In the genomic region with DNA sequence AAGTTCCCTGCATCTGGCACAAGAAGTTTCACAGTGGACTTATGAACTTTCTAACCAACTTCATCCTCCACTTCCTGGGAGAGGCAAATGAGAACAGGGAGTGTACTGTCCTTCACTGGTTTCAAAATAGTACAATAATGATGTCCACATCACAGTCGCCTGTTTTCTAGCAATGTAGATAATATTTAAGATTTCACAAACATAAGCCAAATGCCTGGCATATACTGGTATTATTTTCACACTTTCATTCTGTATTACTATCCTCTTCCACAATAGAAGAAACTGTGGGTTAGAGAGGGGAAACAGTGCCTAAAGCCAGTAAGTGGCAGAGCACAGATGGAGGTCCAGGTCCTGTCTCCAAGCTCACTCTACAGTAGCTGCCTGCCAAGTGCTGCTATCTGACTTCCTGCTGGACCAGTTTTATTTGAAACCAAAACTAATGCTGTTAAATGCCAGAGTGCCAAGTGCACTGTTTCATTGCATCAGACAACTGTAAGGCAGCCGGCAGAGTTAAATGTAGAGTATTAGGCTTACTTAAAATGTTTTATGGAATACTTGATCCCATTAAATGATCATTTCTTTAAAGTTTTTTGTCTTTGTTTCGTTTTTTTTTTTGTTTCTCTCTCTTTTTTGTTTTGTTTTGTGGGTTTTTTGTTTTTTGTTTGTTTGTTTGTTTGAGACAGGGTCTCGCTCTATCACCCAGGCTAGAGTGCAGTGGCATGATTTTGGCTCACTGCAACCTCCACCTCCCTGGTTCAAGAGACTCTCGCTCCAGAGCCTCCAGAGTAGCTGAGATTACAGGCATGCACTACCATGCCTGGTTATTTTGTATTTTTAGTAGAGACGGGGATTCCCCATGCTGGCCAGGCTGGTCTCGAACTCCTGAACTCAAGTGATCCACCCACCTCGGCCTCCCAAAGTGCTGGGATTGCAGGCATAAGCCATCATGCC, we compare ENCODE assay signal across 8 cellular contexts. TPM values are rescaled to one million over a fixed set of nuclear protein-coding genes. Genes with fewer than 3 reads are reported as not detected.
DNase-seq lines count a peak whose midpoint lies in the region; ATAC-seq and TF ChIP-seq lines count a peak whose summit lies in the region.

No MANE protein-coding gene starts in this region.

- H3K27ac ChIP-seq in breast epithelium: peak overlapping the region; percentile 50 to 71
- H3K27ac ChIP-seq in lung (ENCODE audit: low read depth in 1 of 2, low read length in 1 of 2): peak overlapping the region in 1 of 2 donors; percentile 4

- H3K9me3 ChIP-seq in breast epithelium: no peaks in the 10 kb centered on the region
- H3K9me3 ChIP-seq in lung (ENCODE audit: control insufficient read depth in 2 of 2, insufficient read depth in 1 of 2, low read length in 1 of 2): no peaks in the 10 kb centered on the region

- WGBS in lung, 2 donors: 52 to 69% methylated on average over 8 of the region's 8 CpGs

- intact Hi-C loops in breast epithelium (cut with DNase I; ENCODE audit: low total_unique reads): no loop called here

- no peak for TF ChIP-seq POLR2A in breast epithelium (IDR thresholded peaks at IDR 0.05)

- DNase-seq in AG09309 (ENCODE audit: low read depth) (peak; percentile 59), M059J (ENCODE audit: low read depth) (peak; percentile 53), breast epithelium (ENCODE audit: low spot score in 2 of 2) (peak in 1 of 2 donors; percentile 81), lung (ENCODE audit: low spot score) (peak; percentile 64), NCI-H1930 (lab: John Stamatoyannopoulos, UW) (no peak)

- H3K4me1 ChIP-seq in breast epithelium (no peaks in the 10 kb centered on the region), lung (ENCODE audit: control insufficient read depth in 2 of 2, insufficient read depth in 2 of 2, low read length in 2 of 2) (peaks cover 5 to 11% of the 10 kb centered on the region in 2 donors)

- TF ChIP-seq CTCF in AG09309 (IDR thresholded peaks at IDR 0.05; ENCODE audit: control insufficient read depth, insufficient read depth, low read depth, low read length, missing control alignments): no peak
- no peak for TF ChIP-seq CTCF in breast epithelium (IDR thresholded peaks at IDR 0.05)
- no peak for TF ChIP-seq CTCF in lung (IDR thresholded peaks at IDR 0.05; ENCODE audit: control extremely low read depth, extremely low read depth)

- no peaks in the 10 kb centered on the region for H3K36me3 ChIP-seq in breast epithelium
- H3K36me3 ChIP-seq in lung (ENCODE audit: control insufficient read depth in 2 of 2, insufficient read depth in 2 of 2, low read length in 2 of 2): no peaks in the 10 kb centered on the region

- H3K4me3 ChIP-seq in AG09309 (ENCODE audit: control insufficient read depth, low read depth, low read length) (no peak overlapping the region), breast epithelium (peak overlapping the region in 1 of 3 donors; percentile 13), lung (no peak overlapping the region)

- peak; percentile 87 for ATAC-seq in lung (ENCODE audit: insufficient read depth, low FRiP score)
- ATAC-seq in HG03520 (IDR thresholded peaks at IDR 0.05; ENCODE audit: unreplicated experiment): no peak
- no peak for ATAC-seq in HG03025 (IDR thresholded peaks at IDR 0.05; ENCODE audit: low FRiP score, unreplicated experiment)
- ATAC-seq in HG03097 (IDR thresholded peaks at IDR 0.05; ENCODE audit: low FRiP score, unreplicated experiment): no peak

- H3K27me3 ChIP-seq in breast epithelium (no peaks in the 10 kb centered on the region), lung (ENCODE audit: control insufficient read depth, insufficient read depth) (no peaks in the 10 kb centered on the region)

RNA-seq across cellular contexts. Expression of a gene that starts 15.1 kb away (rescaled TPM):
- total RNA-seq in M059J (2014; rRNA removed; shearing (Covaris generic)): 12.5 and 15.6 TPM in 2 replicates
- total RNA-seq in breast epithelium (10 to 100 TPM; 43.6 to 92.8 (median 75.8) TPM), lung (10 to 100 TPM; 83.8 to 86.5 TPM)
- 10 to 100 TPM; 13.0 to 23.6 TPM for polyA plus RNA-seq in lung

Comparison
In these comparisons a context has a peak if more than half of its experiments do, and no peak if none do; other contexts are left out.
1. DNase-seq: peak in AG09309 (single experiment), M059J (single experiment) and lung (single experiment); none in NCI-H1930 (0 of 2).